In the genomic region with DNA sequence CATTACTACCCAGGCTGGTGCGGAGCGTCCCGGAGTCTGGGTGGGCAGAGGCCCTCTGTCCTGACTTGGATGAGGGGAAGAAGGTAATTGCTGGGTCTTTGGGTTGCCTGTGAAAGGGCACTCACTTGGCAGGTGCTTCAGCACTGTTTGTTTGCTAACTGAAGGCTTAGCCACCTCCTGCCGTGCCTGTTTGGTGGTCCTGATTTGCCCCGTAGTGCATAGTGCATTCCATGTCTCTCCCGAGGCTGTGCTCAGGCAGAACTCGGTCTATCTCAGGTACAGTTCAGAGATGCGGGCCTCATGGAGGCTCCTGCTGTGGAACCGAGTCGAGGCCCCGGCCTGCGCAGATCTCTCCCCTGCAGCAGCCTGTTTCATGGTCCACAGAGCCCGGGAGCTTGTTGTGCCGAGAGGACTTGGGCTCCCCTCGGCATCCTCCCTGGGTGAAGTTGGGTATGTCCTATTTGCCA, we compare ENCODE assay signal across 14 cellular contexts.
"Had no signal": no experiment of that assay in that cellular context is flagged by ENCODE, and none has a peak within 500 bp of the region (broad histone marks: within the 10 kb centered on the region; RNA-seq: fewer than 3 reads in every experiment).

No MANE protein-coding gene starts in this region.

- H3K4me3 ChIP-seq: ascending aorta, coronary artery, gastroesophageal sphincter, lung, thyroid gland had no signal

- H3K27ac ChIP-seq: ascending aorta, coronary artery, gastroesophageal sphincter, thyroid gland had no signal

- ATAC-seq: activated CD8-positive, alpha-beta T cell treated with anti-CD3 and anti-CD28 coated beads for 36 hours; activated T-cell treated with anti-CD3 and anti-CD28 coated beads, Interleukin-2, amount 50 U/mL, for 72 hours; gastroesophageal sphincter; left colon had no signal

- H3K4me1 ChIP-seq: ascending aorta, gastroesophageal sphincter had no signal

- H3K27me3 ChIP-seq: ascending aorta, gastroesophageal sphincter, thyroid gland had no signal

- DNase-seq: activated CD4-positive, alpha-beta T cell treated with anti-CD3 and anti-CD28 coated beads, Interleukin-2, amount 10 ng/mL, durations not matched to agents 24 days and 14 days; activated CD8-positive, alpha-beta T cell treated with anti-CD3 and anti-CD28 coated beads for 36 hours; activated gamma-delta T cell; activated T-cell treated with anti-CD3 and anti-CD28 coated beads, Interleukin-2, amount 50 U/mL, for 72 hours; left colon; midbrain; occipital lobe; stimulated activated naive CD4-positive, alpha-beta T cell; T1000; thyroid gland had no signal

- H3K9me3 ChIP-seq: ascending aorta, gastroesophageal sphincter, thyroid gland had no signal
